ENCODE assay signal across 9 cellular contexts in genomic region chr18:5268874-5269273, GRCh38.
"Had no signal": no experiment of that assay in that cellular context is flagged by ENCODE, and none has a peak within 500 bp of the region (broad histone marks: within the 10 kb centered on the region; RNA-seq: fewer than 3 reads in every experiment).

No MANE protein-coding gene starts in this region.

- H3K4me3 ChIP-seq: GM23338 had no signal

- H3K4me3 Mint-ChIP-seq: GM23338, H9, HFFc6 had no signal

- H3K4me1 Mint-ChIP-seq: GM23338, H9 had no signal

- H2AFZ ChIP-seq: GM23338 had no signal

- FAIRE-seq: H1, H54 had no signal

- ATAC-seq: GM23338 had no signal

- H3K4me2 ChIP-seq: GM23338 had no signal

- DNase-seq: H9, HCEC 1CT, HFFc6, IMR-90, KG1 had no signal

- H3K27ac ChIP-seq: HL-60 had no signal

- H3K27ac Mint-ChIP-seq: GM23338, H9, HFFc6 had no signal
